1 cellular context compared by ENCODE assay signal in genomic region chr13:48505597-48506091, GRCh38.
TF ChIP-seq lines count a peak whose summit lies in the region.

No MANE protein-coding gene starts in this region.

TF ChIP-seq in SK-N-SH, 30 proteins besides CTCF, POLR2A, EP300 and RAD21 (continued from another document):
- TF ChIP-seq RCOR1 (IDR thresholded peaks at IDR 0.05; ENCODE audit: low read length) (no peak), TCF12 (IDR thresholded peaks at IDR 0.05) (no peak), RXRA (IDR thresholded peaks at IDR 0.05; ENCODE audit: borderline replicate concordance, low read depth) (no peak), TAF1 (IDR thresholded peaks at IDR 0.05; ENCODE audit: borderline replicate concordance, low read depth, low read length) (no peak), PBX3 (IDR thresholded peaks at IDR 0.05) (no peak), MEF2A (IDR thresholded peaks at IDR 0.05; ENCODE audit: borderline replicate concordance, low read depth) (no peak)
